In genomic region chr20:53736122-53736756, GRCh38 we compare ENCODE assay signal across 9 cellular contexts.
DNase-seq lines count a peak whose midpoint lies in the region; ATAC-seq and TF ChIP-seq lines count a peak whose summit lies in the region.
"Had no signal": no experiment of that assay in that cellular context is flagged by ENCODE, and none has a peak within 500 bp of the region (broad histone marks: within the 10 kb centered on the region; RNA-seq: fewer than 3 reads in every experiment).

No MANE protein-coding gene starts in this region.

- CTCF ChIA-PET in GM10248 (lab: Yijun Ruan, JAX) = interaction anchor here (1.0 to 3.1 kb wide), 13 partner anchors 10 to 208 kb away, joined by 3 to 17 read pairs (median 3); no protein-coding TSS in a partner anchor

- peak overlapping the region; percentile 76 for H3K4me3 Mint-ChIP-seq in T-helper 2 cell treated with Interferon-gamma antibody and Interleukin-4, amounts not matched to agents 5 μg/mL and 100 μg/mL, for 36 hours
- H3K4me3 Mint-ChIP-seq in glutamatergic neuron (ENCODE audit: unreplicated experiment) = peak overlapping the region; percentile 78
- H3K4me3 Mint-ChIP-seq in stimulated activated effector memory CD8-positive, alpha-beta T cell treated with anti-CD3 and anti-CD28 coated beads, Interleukin-12 subunit alpha, Interleukin-12 subunit beta, amount 100 ng/mL, for 72 hours = peak overlapping the region; percentile 44

- H3K36me3 Mint-ChIP-seq in T-helper 2 cell treated with Interferon-gamma antibody and Interleukin-4, amounts not matched to agents 5 μg/mL and 100 μg/mL, for 36 hours (ENCODE audit: low read depth) = no peaks in the 10 kb centered on the region
- peaks cover 3% of the 10 kb centered on the region for H3K36me3 Mint-ChIP-seq in glutamatergic neuron (ENCODE audit: unreplicated experiment)
- no peaks in the 10 kb centered on the region for H3K36me3 Mint-ChIP-seq in stimulated activated effector memory CD8-positive, alpha-beta T cell treated with anti-CD3 and anti-CD28 coated beads, Interleukin-12 subunit alpha, Interleukin-12 subunit beta, amount 100 ng/mL, for 72 hours

- peak overlapping the region; percentile 83 for H3K27ac ChIP-seq in SJSA1
- H3K27ac ChIP-seq: gastroesophageal sphincter had no signal

- no peaks in the 10 kb centered on the region for H3K27me3 ChIP-seq in SJSA1 (replicated peaks)

- no peaks in the 10 kb centered on the region for H3K9me3 ChIP-seq in SJSA1 (replicated peaks)
- H3K9me3 ChIP-seq: gastroesophageal sphincter had no signal

- no peak overlapping the region for H3K4me3 ChIP-seq in SJSA1
- H3K4me3 ChIP-seq: gastroesophageal sphincter had no signal

- H3K4me1 ChIP-seq in SJSA1 (replicated peaks) = peaks cover 57% of the 10 kb centered on the region

- H3K4me1 Mint-ChIP-seq in T-helper 2 cell treated with Interferon-gamma antibody and Interleukin-4, amounts not matched to agents 5 μg/mL and 100 μg/mL, for 36 hours (ENCODE audit: low read depth) = peaks cover 45% of the 10 kb centered on the region
- peaks cover 60% of the 10 kb centered on the region for H3K4me1 Mint-ChIP-seq in glutamatergic neuron (ENCODE audit: low read depth, unreplicated experiment)
- H3K4me1 Mint-ChIP-seq in stimulated activated effector memory CD8-positive, alpha-beta T cell treated with anti-CD3 and anti-CD28 coated beads, Interleukin-12 subunit alpha, Interleukin-12 subunit beta, amount 100 ng/mL, for 72 hours = peaks cover 22% of the 10 kb centered on the region

- no peaks in the 10 kb centered on the region for H3K9me3 Mint-ChIP-seq in T-helper 2 cell treated with Interferon-gamma antibody and Interleukin-4, amounts not matched to agents 5 μg/mL and 100 μg/mL, for 36 hours
- H3K9me3 Mint-ChIP-seq in glutamatergic neuron (ENCODE audit: unreplicated experiment) = peaks cover 19% of the 10 kb centered on the region
- H3K9me3 Mint-ChIP-seq in stimulated activated effector memory CD8-positive, alpha-beta T cell treated with anti-CD3 and anti-CD28 coated beads, Interleukin-12 subunit alpha, Interleukin-12 subunit beta, amount 100 ng/mL, for 72 hours = no peaks in the 10 kb centered on the region

- no peak for DNase-seq in T-helper 2 cell treated with Interferon-gamma antibody and Interleukin-4, amounts not matched to agents 5 μg/mL and 100 μg/mL, for 36 hours (ENCODE audit: low spot score)
- no peak for DNase-seq in T-helper 2 cell
- DNase-seq in SJSA1 (ENCODE audit: low read depth in 1 of 2, low spot score in 2 of 2) = peak in 1 of 2 experiments; percentile 10
- DNase-seq in glutamatergic neuron = no peak
- no peak for DNase-seq in stimulated activated effector memory CD8-positive, alpha-beta T cell treated with anti-CD3 and anti-CD28 coated beads, Interleukin-12 subunit alpha, Interleukin-12 subunit beta, amount 100 ng/mL, for 72 hours (ENCODE audit: low spot score in 2 of 2)
- DNase-seq in GM10248 (ENCODE audit: extremely low spot score) = no peak

- H3K27ac Mint-ChIP-seq in T-helper 2 cell treated with Interferon-gamma antibody and Interleukin-4, amounts not matched to agents 5 μg/mL and 100 μg/mL, for 36 hours = peak overlapping the region; percentile 88
- peak overlapping the region; percentile 97 for H3K27ac Mint-ChIP-seq in glutamatergic neuron (ENCODE audit: unreplicated experiment)
- H3K27ac Mint-ChIP-seq in stimulated activated effector memory CD8-positive, alpha-beta T cell treated with anti-CD3 and anti-CD28 coated beads, Interleukin-12 subunit alpha, Interleukin-12 subunit beta, amount 100 ng/mL, for 72 hours = peak overlapping the region; percentile 88

- no peaks in the 10 kb centered on the region for H3K27me3 Mint-ChIP-seq in T-helper 2 cell treated with Interferon-gamma antibody and Interleukin-4, amounts not matched to agents 5 μg/mL and 100 μg/mL, for 36 hours (ENCODE audit: low read depth)
- H3K27me3 Mint-ChIP-seq in glutamatergic neuron (ENCODE audit: unreplicated experiment) = peaks cover 5% of the 10 kb centered on the region

- H3K36me3 ChIP-seq in SJSA1 = no peaks in the 10 kb centered on the region
- H3K36me3 ChIP-seq: gastroesophageal sphincter had no signal

- ATAC-seq in stimulated activated effector memory CD8-positive, alpha-beta T cell treated with anti-CD3 and anti-CD28 coated beads, Interleukin-12 subunit alpha, Interleukin-12 subunit beta, amount 100 ng/mL, for 72 hours = no peak
- no peak for ATAC-seq in GM21390 (IDR thresholded peaks at IDR 0.05; ENCODE audit: unreplicated experiment)
- ATAC-seq in GM18520 (IDR thresholded peaks at IDR 0.05; ENCODE audit: unreplicated experiment) = no peak
- ATAC-seq: gastroesophageal sphincter had no signal

- TF ChIP-seq CTCF in glutamatergic neuron (IDR thresholded peaks at IDR 0.05; ENCODE audit: partially characterized antibody, unreplicated experiment) (no peak), GM10248 (IDR thresholded peaks at IDR 0.05; ENCODE audit: control extremely low read depth, extremely low read depth, low read depth, missing control alignments) (no peak)

- POLR2A ChIA-PET in GM10248 (lab: Yijun Ruan, JAX) = interaction anchor here (0.5 kb wide), 1 partner anchor 169 kb away, joined by 3 read pairs; no protein-coding TSS in a partner anchor
